ENCODE assay signal across 9 cellular contexts in genomic region chr7:112556633-112557032, GRCh38.
DNase-seq lines count a peak whose midpoint lies in the region; ATAC-seq and TF ChIP-seq lines count a peak whose summit lies in the region.
"Had no signal": no experiment of that assay in that cellular context is flagged by ENCODE, and none has a peak within 500 bp of the region (broad histone marks: within the 10 kb centered on the region; RNA-seq: fewer than 3 reads in every experiment).

No MANE protein-coding gene starts in this region.

- no peaks in the 10 kb centered on the region for H3K27me3 ChIP-seq in colonic mucosa

- TF ChIP-seq CTCF in colonic mucosa (IDR thresholded peaks at IDR 0.05) = no peak

- H3K4me1 ChIP-seq in colonic mucosa = no peaks in the 10 kb centered on the region

- H3K4me3 ChIP-seq in colonic mucosa = no peak overlapping the region

- no peak overlapping the region for H3K4me3 Mint-ChIP-seq in activated naive CD8-positive, alpha-beta T cell treated with anti-CD3 and anti-CD28 coated beads, Interleukin-2, amount 10 ng/mL, durations not matched to agents 7 days and 5 days

- ATAC-seq in GM18861 (IDR thresholded peaks at IDR 0.05; ENCODE audit: unreplicated experiment) (peak; percentile 95), GM21529 (IDR thresholded peaks at IDR 0.05; ENCODE audit: unreplicated experiment) (peak; percentile 99), HG03460 (IDR thresholded peaks at IDR 0.05; ENCODE audit: unreplicated experiment) (peak; percentile 91)
- peak; percentile 94 for ATAC-seq in activated naive CD8-positive, alpha-beta T cell treated with anti-CD3 and anti-CD28 coated beads, Interleukin-2, amount 10 ng/mL, durations not matched to agents 7 days and 5 days (ENCODE audit: low read depth)

- peaks cover 12% of the 10 kb centered on the region for H3K4me1 Mint-ChIP-seq in activated naive CD8-positive, alpha-beta T cell treated with anti-CD3 and anti-CD28 coated beads, Interleukin-2, amount 10 ng/mL, durations not matched to agents 7 days and 5 days

- H3K9ac ChIP-seq in colonic mucosa (ENCODE audit: low read depth in 2 of 2, low read length in 2 of 2) = no peak overlapping the region

- H3K9me3 ChIP-seq in colonic mucosa = no peaks in the 10 kb centered on the region

- POLR2A ChIA-PET in activated naive CD8-positive, alpha-beta T cell treated with anti-CD3 and anti-CD28 coated beads, Interleukin-2, amount 10 ng/mL, durations not matched to agents 7 days and 5 days (lab: Charles Lee) = no interaction called here

- H3K27ac ChIP-seq in colonic mucosa = no peak overlapping the region

- H3K27me3 Mint-ChIP-seq in activated naive CD8-positive, alpha-beta T cell treated with anti-CD3 and anti-CD28 coated beads, Interleukin-2, amount 10 ng/mL, durations not matched to agents 7 days and 5 days = no peaks in the 10 kb centered on the region

- intact Hi-C loops in colonic mucosa (cut with DNase I) = loop anchor here (10.0 kb wide), 1 partner anchor 858 kb away; no protein-coding TSS in a partner anchor

- DNase-seq in activated naive CD8-positive, alpha-beta T cell treated with anti-CD3 and anti-CD28 coated beads, Interleukin-2, amount 10 ng/mL, durations not matched to agents 7 days and 5 days = no peak
- DNase-seq in DMS 273 (lab: John Stamatoyannopoulos, UW; ENCODE audit: unreplicated experiment) = no peak
- no peak for DNase-seq in colonic mucosa
- DNase-seq in kidney glomerular epithelial cell (lab: John Stamatoyannopoulos, UW) = no peak
- DNase-seq in stimulated activated CD4-positive, alpha-beta T cell treated with anti-CD3 and anti-CD28 coated beads, Interleukin-2, amount 100 ng/mL, for 48 hours = no peak
- DNase-seq: nucleus accumbens had no signal

- no peaks in the 10 kb centered on the region for H3K36me3 ChIP-seq in colonic mucosa

- no peaks in the 10 kb centered on the region for H3K9me3 Mint-ChIP-seq in activated naive CD8-positive, alpha-beta T cell treated with anti-CD3 and anti-CD28 coated beads, Interleukin-2, amount 10 ng/mL, durations not matched to agents 7 days and 5 days

- H3K27ac Mint-ChIP-seq in activated naive CD8-positive, alpha-beta T cell treated with anti-CD3 and anti-CD28 coated beads, Interleukin-2, amount 10 ng/mL, durations not matched to agents 7 days and 5 days = peak overlapping the region; percentile 2

- no peaks in the 10 kb centered on the region for H3K36me3 Mint-ChIP-seq in activated naive CD8-positive, alpha-beta T cell treated with anti-CD3 and anti-CD28 coated beads, Interleukin-2, amount 10 ng/mL, durations not matched to agents 7 days and 5 days
